In the genomic region with DNA sequence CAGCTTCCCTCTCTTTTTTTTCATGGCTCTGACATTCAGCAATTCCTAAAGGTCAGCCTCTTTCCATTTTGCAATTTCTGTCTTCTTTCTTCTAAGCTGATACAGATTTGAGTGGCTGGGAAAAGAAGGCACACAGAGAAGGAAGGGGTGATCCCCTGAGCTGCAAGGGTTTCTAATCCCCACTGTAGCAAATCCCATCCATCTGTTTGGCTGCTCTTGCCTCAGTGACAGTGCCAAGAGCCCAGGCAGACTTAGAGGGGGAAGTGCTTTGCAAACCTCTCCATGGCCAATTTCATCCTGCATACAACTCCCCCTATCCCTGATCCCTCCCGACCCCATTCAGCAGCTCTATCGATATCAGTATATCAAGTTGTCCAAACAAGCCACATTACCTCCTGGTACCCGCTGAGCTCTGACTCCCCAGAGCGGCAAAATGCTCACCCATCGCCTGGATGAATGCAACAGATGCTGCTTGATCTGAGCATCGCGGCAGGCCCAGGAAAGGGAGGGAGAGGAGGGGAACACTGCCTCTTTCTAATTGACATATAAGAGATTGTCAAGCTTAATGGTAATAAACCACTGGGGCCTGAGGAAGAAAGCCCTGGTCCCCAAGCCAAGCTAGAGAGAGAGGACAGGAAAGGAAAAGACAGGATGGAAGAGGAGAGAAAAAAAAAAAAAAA, we compare ENCODE assay signal across 20 cellular contexts.
DNase-seq lines count a peak whose midpoint lies in the region; ATAC-seq and TF ChIP-seq lines count a peak whose summit lies in the region.
"Had no signal": no experiment of that assay in that cellular context is flagged by ENCODE, and none has a peak within 500 bp of the region (broad histone marks: within the 10 kb centered on the region; RNA-seq: fewer than 3 reads in every experiment).

No MANE protein-coding gene starts in this region.

- H3K4me1 ChIP-seq in H9 (ENCODE audit: insufficient read depth, low read length) = no peaks in the 10 kb centered on the region
- H3K4me1 ChIP-seq: BLaER1, HAP-1, Peyer's patch, SJCRH30 had no signal

- H3K9ac ChIP-seq in H9 (ENCODE audit: extremely low read depth, insufficient read length, low read length) = no peak overlapping the region
- H3K9ac ChIP-seq: BLaER1, GM23248 had no signal

- H4K8ac ChIP-seq in H9 (replicated peaks; ENCODE audit: insufficient read length, low read depth, low read length) = no peak overlapping the region

- no peak overlapping the region for H3K56ac ChIP-seq in H9 (ENCODE audit: insufficient read length, low read depth, low read length)

- H2BK120ac ChIP-seq in H9 (ENCODE audit: low read depth, low read length, poor library complexity, severe bottlenecking) = no peak overlapping the region

- intact Hi-C loops in natural killer cell (cut with micrococcal nuclease) = no loop called here

- H3K4me1 Mint-ChIP-seq in H9 (0 out of 4 replicates have a peak, but pooled peaks cover 0 to 4% of the 10 kb centered on the region in 2 experiments), natural killer cell (no peaks in the 10 kb centered on the region)
- H3K4me1 Mint-ChIP-seq: T-cell had no signal

- H4K5ac ChIP-seq in H9 (ENCODE audit: insufficient read length, low read depth, low read length) = no peak overlapping the region

- no peak for ATAC-seq in natural killer cell
- no peak for ATAC-seq in HG02678 (IDR thresholded peaks at IDR 0.05; ENCODE audit: unreplicated experiment)
- ATAC-seq: CD8-positive, alpha-beta T cell; GM12878; T-cell had no signal

- no peaks in the 10 kb centered on the region for H3K79me1 ChIP-seq in H9 (ENCODE audit: insufficient read depth, low read depth, low read length, poor library complexity, severe bottlenecking)

- no peak overlapping the region for H2BK15ac ChIP-seq in H9 (ENCODE audit: low read depth, low read length)

- TF ChIP-seq CTCF in H9 (conservative IDR thresholded peaks at IDR 0.05) (no peak), natural killer cell (IDR thresholded peaks at IDR 0.05) (no peak)

- H2BK5ac ChIP-seq in H9 (ENCODE audit: insufficient read length, low read length) = no peak overlapping the region

- H3K4ac ChIP-seq in H9 (ENCODE audit: low read depth, low read length) = no peak overlapping the region

- no peaks in the 10 kb centered on the region for H3K23me2 ChIP-seq in H9 (ENCODE audit: insufficient read length, low read depth, low read length, poor library complexity, severe bottlenecking)

- H3K9me3 Mint-ChIP-seq in H9 (no peaks in the 10 kb centered on the region), natural killer cell (peaks cover 0 to 7% of the 10 kb centered on the region in 2 donors)

- H3K4me3 Mint-ChIP-seq in H9 (no peak overlapping the region), natural killer cell (no peak overlapping the region)
- H3K4me3 Mint-ChIP-seq: CD8-positive, alpha-beta T cell; T-cell had no signal

- no peak overlapping the region for H3K27ac ChIP-seq in H9 (ENCODE audit: insufficient read length, low read depth, low read length)
- H3K27ac ChIP-seq: BLaER1, GM23248, Peyer's patch, SJCRH30 had no signal

- H3K79me2 ChIP-seq in H9 (ENCODE audit: insufficient read depth, low read length) = no peaks in the 10 kb centered on the region

- no peaks in the 10 kb centered on the region; a peak in 1 of 7 replicates for H3K36me3 Mint-ChIP-seq in H9 (ENCODE audit: insufficient read depth in 1 of 3, low read depth in 3 of 3)
- no peaks in the 10 kb centered on the region for H3K36me3 Mint-ChIP-seq in natural killer cell
- H3K36me3 Mint-ChIP-seq: CD8-positive, alpha-beta T cell; T-cell had no signal

- DNase-seq in H9 (no peak), NCI-H524 (lab: John Stamatoyannopoulos, UW) (peak; percentile 92 to 97), cerebellar nuclear complex (lab: John Stamatoyannopoulos, UW) (peak; percentile 47 to 67), natural killer cell (no peak), RPMI8226 (no peak)
- DNase-seq in activated effector memory CD4-positive, alpha-beta T cell treated with anti-CD3 and anti-CD28 coated beads, Interleukin-2, amount 50 U/mL, for 16 hours = no peak
- DNase-seq: CD8-positive, alpha-beta T cell; GM23248; KG1; NCI-H1092 treated with DMSO at 0.1 percent for 48 hours; NCI-H1436 treated with DMSO at 0.1 percent for 48 hours; NCI-H2029 treated with DMSO at 0.1 percent for 48 hours; NCI-H748 treated with DMSO at 0.1 percent for 48 hours; Peyer's patch; SJCRH30; T-cell had no signal

- H3K27ac Mint-ChIP-seq in H9 = peak overlapping the region in 1 of 3 experiments; percentile 9; a peak in 1 of 7 replicates
- H3K27ac Mint-ChIP-seq in natural killer cell = no peak overlapping the region
- H3K27ac Mint-ChIP-seq: CD8-positive, alpha-beta T cell; T-cell had no signal

- no peaks in the 10 kb centered on the region for H4K20me1 ChIP-seq in H9 (ENCODE audit: control insufficient read depth, insufficient read depth, insufficient read length)
- H4K20me1 ChIP-seq: BLaER1 had no signal

- no peak overlapping the region for H2BK20ac ChIP-seq in H9 (ENCODE audit: low read depth, low read length, poor library complexity, severe bottlenecking)

- no peak overlapping the region for H2AK5ac ChIP-seq in H9 (ENCODE audit: insufficient read length, low read length)

- H2AFZ ChIP-seq in H9 (ENCODE audit: low read length) = no peak overlapping the region
- H2AFZ ChIP-seq: GM23248 had no signal

- no peaks in the 10 kb centered on the region for H3K27me3 ChIP-seq in H9 (ENCODE audit: insufficient read depth, low read length)
- H3K27me3 ChIP-seq: BLaER1, Peyer's patch, SJCRH30 had no signal

- H4K91ac ChIP-seq in H9 (ENCODE audit: insufficient read length, low read depth, low read length) = no peak overlapping the region

- H2BK12ac ChIP-seq in H9 (ENCODE audit: insufficient read length, low read depth, low read length) = no peak overlapping the region

- H3T11ph ChIP-seq in H9 (ENCODE audit: low read length) = no peak overlapping the region

- H3K9me3 ChIP-seq in H9 (ENCODE audit: control insufficient read depth, low read depth, low read length) = no peaks in the 10 kb centered on the region
- H3K9me3 ChIP-seq: BLaER1, HAP-1, Peyer's patch, SJCRH30 had no signal

- no peak overlapping the region for H3K18ac ChIP-seq in H9 (ENCODE audit: insufficient read length, low read depth, low read length)

- 0 out of 2 replicates have a peak overlapping the region, but pooled peaks have one; percentile 3 for H3K14ac ChIP-seq in H9 (ENCODE audit: insufficient read depth, low read length)

- H3K23ac ChIP-seq in H9 (ENCODE audit: insufficient read length, low read depth, low read length) = no peak overlapping the region

- H3K27me3 Mint-ChIP-seq in H9 (ENCODE audit: low read depth) (no peaks in the 10 kb centered on the region; the same call in 1 of the 2 replicates), natural killer cell (ENCODE audit: low read depth in 2 of 2) (no peaks in the 10 kb centered on the region)
- H3K27me3 Mint-ChIP-seq: T-cell had no signal

- H3K4me2 ChIP-seq in H9 (ENCODE audit: insufficient read depth, insufficient read length, low read length) = no peak overlapping the region
- H3K4me2 ChIP-seq: BLaER1 had no signal

- no CpG with 5 or more reads among the region's 7 CpGs for WGBS in H9 (ENCODE audit: extremely low coverage, insufficient read length, low lambda C conversion rate)

Comparison
In these comparisons a context has a peak if more than half of its experiments do, and no peak if none do; other contexts are left out.
1. DNase-seq: peak in NCI-H524 (2 of 2) and cerebellar nuclear complex (2 of 2); none in H9 (single experiment), natural killer cell (single experiment), RPMI8226 (single experiment) and activated effector memory CD4-positive, alpha-beta T cell treated with anti-CD3 and anti-CD28 coated beads, Interleukin-2, amount 50 U/mL, for 16 hours (single experiment).